24 cellular contexts compared by ENCODE assay signal in the genomic region with DNA sequence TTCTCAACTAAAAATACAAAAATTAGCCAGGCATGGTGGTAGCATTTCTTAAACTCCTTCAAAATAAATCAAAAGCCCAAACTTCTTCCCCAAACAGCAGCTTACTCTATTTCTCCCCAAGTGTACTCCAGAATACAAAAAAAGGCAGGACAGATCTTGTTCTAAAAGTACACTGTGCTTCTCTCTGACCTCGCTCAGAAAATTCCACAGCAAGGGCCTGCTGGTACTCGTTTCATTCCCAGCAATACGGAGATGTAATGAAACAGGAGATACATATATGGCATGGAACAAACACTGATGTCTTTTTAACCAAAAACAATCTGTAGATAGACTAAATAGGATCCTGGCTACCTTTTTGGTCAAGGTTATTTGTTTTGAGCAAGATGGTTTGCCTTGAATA. TPM values are rescaled to one million over a fixed set of nuclear protein-coding genes. Genes with fewer than 3 reads are reported as not detected.
"Had no signal": no experiment of that assay in that cellular context is flagged by ENCODE, and none has a peak within 500 bp of the region (broad histone marks: within the 10 kb centered on the region; RNA-seq: fewer than 3 reads in every experiment).

No MANE protein-coding gene starts in this region.

- H3K4me3 ChIP-seq: SJSA1, SK-N-MC had no signal

- DNase-seq: IMR-90, Kasumi-1, KG1, MM.1S, NCI-H1092 treated with DMSO at 0.1 percent for 48 hours, NCI-H1436, NCI-H187, NCI-H2029, NCI-H2081 treated with DMSO at 0.1 percent for 48 hours, NCI-H2171, NCI-H226, NCI-H446, NCI-H510A, NCI-H524 treated with DMSO at 0.1 percent for 48 hours, NCI-H69, NCI-H774, PC-3, Right ventricle myocardium superior, SIG-M5 had no signal

- H3K9me3 ChIP-seq: SJSA1 had no signal

- ATAC-seq: HepG2, Panc1, PC-3 had no signal

- H3K27ac ChIP-seq: SJSA1, SK-N-MC had no signal

- H3K36me3 ChIP-seq: SJSA1 had no signal

- H3K27me3 ChIP-seq: SJSA1 had no signal

- H3K4me1 ChIP-seq: SJSA1 had no signal

RNA-seq across cellular contexts. Expression of a gene that starts 25.2 kb away (rescaled TPM):
- total RNA-seq: HT1080 had no signal
